In genomic region chr13:111957913-111958450, GRCh38 we compare ENCODE assay signal across 26 cellular contexts.
"Had no signal": no experiment of that assay in that cellular context is flagged by ENCODE, and none has a peak within 500 bp of the region (broad histone marks: within the 10 kb centered on the region; RNA-seq: fewer than 3 reads in every experiment).

No MANE protein-coding gene starts in this region.

- DNase-seq: effector CD4-positive, alpha-beta T cell; foreskin fibroblast; glutamatergic neuron; heart right ventricle; hippocampal formation; kidney glomerular epithelial cell; left colon; left ventricle myocardium superior; midbrain; naive thymus-derived CD4-positive, alpha-beta T cell; nucleus accumbens; sigmoid colon; stimulated activated CD4-positive, alpha-beta T cell treated with anti-CD3 and anti-CD28 coated beads, Interleukin-4, amount 100 ng/mL, for 4 hours; stimulated activated naive CD8-positive, alpha-beta T cell treated with anti-CD3 and anti-CD28 coated beads, Interleukin-15, Interleukin-2, amounts not matched to agents 100 U/mL and 50 U/mL, for 24 hours had no signal

- H3K27me3 ChIP-seq: right atrium auricular region, tibial nerve, upper lobe of left lung had no signal

- H3K9me3 Mint-ChIP-seq: memory B cell; stimulated activated memory B cell treated with anti-CD40 and anti-IgM and Interleukin-4, amounts not matched to agents 10 μg/mL and 1 μg/mL and 100 μg/mL, for 72 hours had no signal

- H3K27ac ChIP-seq: dorsolateral prefrontal cortex, epithelial cell of prostate, heart right ventricle, prostate gland, right atrium auricular region, sigmoid colon, thoracic aorta, tibial nerve, upper lobe of left lung had no signal

- H3K27ac Mint-ChIP-seq: memory B cell; naive thymus-derived CD4-positive, alpha-beta T cell; nephron; stimulated activated memory B cell treated with anti-CD40 and anti-IgM and Interleukin-4, amounts not matched to agents 10 μg/mL and 1 μg/mL and 100 μg/mL, for 72 hours had no signal

- H3K27me3 Mint-ChIP-seq: memory B cell; stimulated activated memory B cell treated with anti-CD40 and anti-IgM and Interleukin-4, amounts not matched to agents 10 μg/mL and 1 μg/mL and 100 μg/mL, for 72 hours had no signal

- H3K36me3 Mint-ChIP-seq: memory B cell; naive thymus-derived CD4-positive, alpha-beta T cell; stimulated activated memory B cell treated with anti-CD40 and anti-IgM and Interleukin-4, amounts not matched to agents 10 μg/mL and 1 μg/mL and 100 μg/mL, for 72 hours had no signal

- H3K4me1 ChIP-seq: heart right ventricle, prostate gland, right atrium auricular region, sigmoid colon, tibial nerve, upper lobe of left lung had no signal

- ATAC-seq: esophagus mucosa; heart right ventricle; left colon; left ventricle myocardium superior; naive thymus-derived CD4-positive, alpha-beta T cell; stimulated activated memory B cell treated with anti-CD40 and anti-IgM and Interleukin-4, amounts not matched to agents 10 μg/mL and 1 μg/mL and 100 μg/mL, for 72 hours; stimulated activated naive CD8-positive, alpha-beta T cell treated with anti-CD3 and anti-CD28 coated beads, Interleukin-15, Interleukin-2, amounts not matched to agents 100 U/mL and 50 U/mL, for 24 hours had no signal

- H3K4me3 Mint-ChIP-seq: memory B cell; naive thymus-derived CD4-positive, alpha-beta T cell; nephron; stimulated activated memory B cell treated with anti-CD40 and anti-IgM and Interleukin-4, amounts not matched to agents 10 μg/mL and 1 μg/mL and 100 μg/mL, for 72 hours had no signal

- H3K36me3 ChIP-seq: heart right ventricle, prostate gland, right atrium auricular region, sigmoid colon, thoracic aorta, tibial nerve, upper lobe of left lung had no signal

- H3K4me1 Mint-ChIP-seq: memory B cell; naive thymus-derived CD4-positive, alpha-beta T cell; stimulated activated memory B cell treated with anti-CD40 and anti-IgM and Interleukin-4, amounts not matched to agents 10 μg/mL and 1 μg/mL and 100 μg/mL, for 72 hours had no signal

- H3K4me3 ChIP-seq: dorsolateral prefrontal cortex, heart right ventricle, lung, prostate gland, right atrium auricular region, sigmoid colon, thoracic aorta, tibial nerve, upper lobe of left lung had no signal

- H3K9me3 ChIP-seq: heart right ventricle, prostate gland, right atrium auricular region, sigmoid colon, thoracic aorta, upper lobe of left lung had no signal
